ENCODE assay signal across 17 cellular contexts in the genomic region with DNA sequence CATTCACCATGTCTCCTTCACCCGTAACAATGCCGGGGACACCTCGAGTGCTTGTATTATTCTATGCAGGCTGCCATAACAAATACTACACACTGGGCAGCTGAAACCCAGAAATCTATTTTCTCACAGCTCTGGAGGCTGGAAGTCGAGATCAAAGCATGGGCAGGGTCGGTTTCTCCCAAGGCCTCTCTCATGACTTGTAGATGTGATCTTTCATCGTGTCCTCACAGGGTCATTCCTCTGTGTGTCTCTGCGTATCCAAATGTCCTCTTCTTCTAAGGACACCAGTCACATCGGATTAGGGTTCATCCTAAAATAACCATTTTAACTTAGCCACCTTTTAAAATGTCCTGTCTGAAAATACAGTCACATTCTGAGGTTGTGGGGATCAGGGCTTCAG.
A peak's percentile ranks its signal among the peaks of the same experiment; 100 is the strongest.
DNase-seq lines count a peak whose midpoint lies in the region; ATAC-seq, FAIRE-seq and TF ChIP-seq lines count a peak whose summit lies in the region.
"Had no signal": no experiment of that assay in that cellular context is flagged by ENCODE, and none has a peak within 500 bp of the region (broad histone marks: within the 10 kb centered on the region; RNA-seq: fewer than 3 reads in every experiment).

No MANE protein-coding gene starts in this region.

- DNase-seq in Karpas-422 (peak; percentile 5), breast epithelium (ENCODE audit: low spot score in 2 of 2) (no peak), mesothelial cell of epicardium (ENCODE audit: low spot score in 2 of 2, unreplicated experiment in 2 of 2) (no peak), vagina (ENCODE audit: extremely low spot score in 2 of 2) (no peak), kidney (no peak), RPMI8226 (no peak), upper lobe of left lung (no peak)
- DNase-seq: activated naive CD4-positive, alpha-beta T cell treated with Interleukin-2 at 50 U/mL for 16 hours; dermis blood vessel endothelial cell; hippocampal formation; NCI-H1092; NCI-H446 treated with DMSO at 0.1 percent for 48 hours; stimulated activated naive CD8-positive, alpha-beta T cell treated with anti-CD3 and anti-CD28 coated beads, Interleukin-15, Interleukin-2, amounts not matched to agents 100 U/mL and 50 U/mL, for 24 hours had no signal

- H3K4me3 ChIP-seq in Karpas-422 (ENCODE audit: low read length): no peak overlapping the region
- H3K4me3 ChIP-seq in breast epithelium: no peak overlapping the region
- no peak overlapping the region for H3K4me3 ChIP-seq in vagina
- H3K4me3 ChIP-seq in kidney (ENCODE audit: low read length in 2 of 2): no peak overlapping the region
- H3K4me3 ChIP-seq in upper lobe of left lung: no peak overlapping the region
- H3K4me3 ChIP-seq: testis had no signal

- H3K9me3 ChIP-seq in Karpas-422 (ENCODE audit: low read length) (no peaks in the 10 kb centered on the region), breast epithelium (no peaks in the 10 kb centered on the region), vagina (no peaks in the 10 kb centered on the region), kidney (ENCODE audit: control insufficient read depth in 1 of 2, low read length in 2 of 2) (no peaks in the 10 kb centered on the region), upper lobe of left lung (no peaks in the 10 kb centered on the region)
- H3K9me3 ChIP-seq: testis had no signal

- no peaks in the 10 kb centered on the region for H3K9me3 Mint-ChIP-seq in mesothelial cell of epicardium
- H3K9me3 Mint-ChIP-seq: activated CD4-positive, alpha-beta memory T cell treated with anti-CD3 and anti-CD28 coated beads for 36 hours; activated T-cell treated with anti-CD3 and anti-CD28 coated beads, Interleukin-2, amount 50 U/mL, for 72 hours had no signal

- no peak overlapping the region for H3K4me3 Mint-ChIP-seq in mesothelial cell of epicardium
- H3K4me3 Mint-ChIP-seq: activated CD4-positive, alpha-beta memory T cell treated with anti-CD3 and anti-CD28 coated beads for 36 hours had no signal

- H3K27ac ChIP-seq in Karpas-422 (ENCODE audit: low read length) (no peak overlapping the region), breast epithelium (peak overlapping the region; percentile 89 to 92), vagina (peak overlapping the region; percentile 68), kidney (ENCODE audit: low read depth in 2 of 2, low read length in 2 of 2) (no peak overlapping the region), upper lobe of left lung (no peak overlapping the region)
- H3K27ac ChIP-seq: testis had no signal

- no peak overlapping the region for H3K4me2 ChIP-seq in Karpas-422 (ENCODE audit: low read depth, low read length, poor library complexity, severe bottlenecking)

- no peak overlapping the region for H2AFZ ChIP-seq in Karpas-422 (ENCODE audit: low read length)

- no peaks in the 10 kb centered on the region for H3K36me3 Mint-ChIP-seq in mesothelial cell of epicardium
- H3K36me3 Mint-ChIP-seq: activated CD4-positive, alpha-beta memory T cell treated with anti-CD3 and anti-CD28 coated beads for 36 hours had no signal

- TF ChIP-seq CTCF in breast epithelium (IDR thresholded peaks at IDR 0.05): no peak
- no peak for TF ChIP-seq CTCF in mesothelial cell of epicardium (IDR thresholded peaks at IDR 0.05; ENCODE audit: unreplicated experiment)
- no peak for TF ChIP-seq CTCF in vagina (IDR thresholded peaks at IDR 0.05)
- no peak for TF ChIP-seq CTCF in kidney (IDR thresholded peaks at IDR 0.05; ENCODE audit: borderline replicate concordance, extremely low read depth, insufficient read depth)
- no peak for TF ChIP-seq CTCF in upper lobe of left lung (IDR thresholded peaks at IDR 0.05)

- H3K27me3 ChIP-seq in Karpas-422 (ENCODE audit: low read length): no peaks in the 10 kb centered on the region
- no peaks in the 10 kb centered on the region for H3K27me3 ChIP-seq in breast epithelium
- no peaks in the 10 kb centered on the region for H3K27me3 ChIP-seq in vagina
- no peaks in the 10 kb centered on the region for H3K27me3 ChIP-seq in upper lobe of left lung
- H3K27me3 ChIP-seq: testis had no signal

- H3K4me1 ChIP-seq in Karpas-422 (ENCODE audit: low read length) (peaks cover 17% of the 10 kb centered on the region), breast epithelium (peaks cover 0 to 8% of the 10 kb centered on the region in 2 donors), vagina (peaks cover 28% of the 10 kb centered on the region), kidney (ENCODE audit: control insufficient read depth in 1 of 2, insufficient read depth in 1 of 2, low read depth in 1 of 2, low read length in 2 of 2) (peaks cover 10 to 15% of the 10 kb centered on the region in 2 donors), upper lobe of left lung (peaks cover 9 to 20% (median 13%) of the 10 kb centered on the region in 4 donors)
- H3K4me1 ChIP-seq: testis had no signal

- no peaks in the 10 kb centered on the region for H3K9me2 ChIP-seq in Karpas-422 (replicated peaks; ENCODE audit: insufficient read depth, low read length)

- no peak for TF ChIP-seq POLR2A in breast epithelium (IDR thresholded peaks at IDR 0.05)
- no peak for TF ChIP-seq POLR2A in vagina (IDR thresholded peaks at IDR 0.05)
- no peak for TF ChIP-seq POLR2A in upper lobe of left lung (IDR thresholded peaks at IDR 0.05)

- no peak for ATAC-seq in upper lobe of left lung (ENCODE audit: low FRiP score in 2 of 2)

- H3K27me3 Mint-ChIP-seq in mesothelial cell of epicardium (ENCODE audit: low read depth): no peaks in the 10 kb centered on the region

- no peaks in the 10 kb centered on the region for H4K20me1 ChIP-seq in Karpas-422 (ENCODE audit: insufficient read depth, low read depth, low read length)

- no peaks in the 10 kb centered on the region for H3K79me2 ChIP-seq in Karpas-422 (ENCODE audit: low read length)

- H3K36me3 ChIP-seq in Karpas-422 (ENCODE audit: insufficient read depth, low read length): no peaks in the 10 kb centered on the region
- H3K36me3 ChIP-seq in breast epithelium: no peaks in the 10 kb centered on the region
- no peaks in the 10 kb centered on the region for H3K36me3 ChIP-seq in vagina
- no peaks in the 10 kb centered on the region for H3K36me3 ChIP-seq in kidney (ENCODE audit: control insufficient read depth in 1 of 2, insufficient read depth in 2 of 2, low read length in 2 of 2)
- no peaks in the 10 kb centered on the region for H3K36me3 ChIP-seq in upper lobe of left lung

- 89 to 96% methylated on average over 8 of the region's 8 CpGs for WGBS in upper lobe of left lung, 2 donors

- intact Hi-C loops in breast epithelium (cut with DNase I; ENCODE audit: low total_unique reads) (no loop called here), vagina (cut with DNase I) (no loop called here), kidney (cut with DNase I) (no loop called here)

- H3K9ac ChIP-seq in Karpas-422 (ENCODE audit: low read length): no peak overlapping the region
- H3K9ac ChIP-seq in kidney (ENCODE audit: low read length in 2 of 2): no peak overlapping the region

- FAIRE-seq in kidney (lab: Jason Lieb, UNC): no peak
- FAIRE-seq: small intestine had no signal

- peaks cover 56% of the 10 kb centered on the region for H3K4me1 Mint-ChIP-seq in mesothelial cell of epicardium

- TF ChIP-seq EP300 in upper lobe of left lung (IDR thresholded peaks at IDR 0.05): no peak

- peak overlapping the region; percentile 98 for H3K27ac Mint-ChIP-seq in mesothelial cell of epicardium
- H3K27ac Mint-ChIP-seq: activated CD4-positive, alpha-beta memory T cell treated with anti-CD3 and anti-CD28 coated beads for 36 hours; activated T-cell treated with anti-CD3 and anti-CD28 coated beads, Interleukin-2, amount 50 U/mL, for 72 hours had no signal

Comparison
In these comparisons a context has a peak if more than half of its experiments do, and no peak if none do; other contexts are left out.
1. H3K27ac ChIP-seq: peak in breast epithelium (2 of 2) and vagina (single experiment); none in Karpas-422 (single experiment), kidney (0 of 2) and upper lobe of left lung (0 of 4).